Comparison of ENCODE assay signal across 1 cellular context in genomic region chr5:176611435-176611834, GRCh38.
TF ChIP-seq lines count a peak whose summit lies in the region.

No MANE protein-coding gene starts in this region.

TF ChIP-seq in GM12878, 131 proteins besides CTCF, POLR2A, EP300 and RAD21:
- TF ChIP-seq, protein P1, sequence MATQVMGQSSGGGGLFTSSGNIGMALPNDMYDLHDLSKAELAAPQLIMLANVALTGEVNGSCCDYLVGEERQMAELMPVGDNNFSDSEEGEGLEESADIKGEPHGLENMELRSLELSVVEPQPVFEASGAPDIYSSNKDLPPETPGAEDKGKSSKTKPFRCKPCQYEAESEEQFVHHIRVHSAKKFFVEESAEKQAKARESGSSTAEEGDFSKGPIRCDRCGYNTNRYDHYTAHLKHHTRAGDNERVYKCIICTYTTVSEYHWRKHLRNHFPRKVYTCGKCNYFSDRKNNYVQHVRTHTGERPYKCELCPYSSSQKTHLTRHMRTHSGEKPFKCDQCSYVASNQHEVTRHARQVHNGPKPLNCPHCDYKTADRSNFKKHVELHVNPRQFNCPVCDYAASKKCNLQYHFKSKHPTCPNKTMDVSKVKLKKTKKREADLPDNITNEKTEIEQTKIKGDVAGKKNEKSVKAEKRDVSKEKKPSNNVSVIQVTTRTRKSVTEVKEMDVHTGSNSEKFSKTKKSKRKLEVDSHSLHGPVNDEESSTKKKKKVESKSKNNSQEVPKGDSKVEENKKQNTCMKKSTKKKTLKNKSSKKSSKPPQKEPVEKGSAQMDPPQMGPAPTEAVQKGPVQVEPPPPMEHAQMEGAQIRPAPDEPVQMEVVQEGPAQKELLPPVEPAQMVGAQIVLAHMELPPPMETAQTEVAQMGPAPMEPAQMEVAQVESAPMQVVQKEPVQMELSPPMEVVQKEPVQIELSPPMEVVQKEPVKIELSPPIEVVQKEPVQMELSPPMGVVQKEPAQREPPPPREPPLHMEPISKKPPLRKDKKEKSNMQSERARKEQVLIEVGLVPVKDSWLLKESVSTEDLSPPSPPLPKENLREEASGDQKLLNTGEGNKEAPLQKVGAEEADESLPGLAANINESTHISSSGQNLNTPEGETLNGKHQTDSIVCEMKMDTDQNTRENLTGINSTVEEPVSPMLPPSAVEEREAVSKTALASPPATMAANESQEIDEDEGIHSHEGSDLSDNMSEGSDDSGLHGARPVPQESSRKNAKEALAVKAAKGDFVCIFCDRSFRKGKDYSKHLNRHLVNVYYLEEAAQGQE (IDR thresholded peaks at IDR 0.05; ENCODE audit: low read depth, low read length) = peak; percentile 97
- TF ChIP-seq SIN3A (IDR thresholded peaks at IDR 0.05; ENCODE audit: low read depth, low read length) = peak; percentile 68; the same call in 1 of the 2 replicates
- TF ChIP-seq ETV6 (conservative IDR thresholded peaks at IDR 0.05 in 1 of 2, IDR thresholded peaks at IDR 0.05 in 1 of 2; ENCODE audit: borderline replicate concordance in 1 of 2, low read depth in 1 of 2) = peak in 1 of 2 experiments; percentile 46; a peak in 1 of 4 replicates
- TF ChIP-seq MXI1 (IDR thresholded peaks at IDR 0.05; ENCODE audit: low read depth, low read length) = peak; percentile 55; the same call in 1 of the 2 replicates
- TF ChIP-seq ELK1 (IDR thresholded peaks at IDR 0.05; ENCODE audit: low read depth, low read length) = 0 out of 2 replicates have a peak, but pooled peaks have one; percentile 18
- no peak for TF ChIP-seq ASH2L (IDR thresholded peaks at IDR 0.05; ENCODE audit: borderline replicate concordance, low read depth)
- TF ChIP-seq IRF4 (IDR thresholded peaks at IDR 0.05; ENCODE audit: low read depth, low read length) = 0 out of 2 replicates have a peak, but pooled peaks have one; percentile 19
- no peak for TF ChIP-seq MTA3 (IDR thresholded peaks at IDR 0.05; ENCODE audit: borderline replicate concordance, low read length)
